In the genomic region with DNA sequence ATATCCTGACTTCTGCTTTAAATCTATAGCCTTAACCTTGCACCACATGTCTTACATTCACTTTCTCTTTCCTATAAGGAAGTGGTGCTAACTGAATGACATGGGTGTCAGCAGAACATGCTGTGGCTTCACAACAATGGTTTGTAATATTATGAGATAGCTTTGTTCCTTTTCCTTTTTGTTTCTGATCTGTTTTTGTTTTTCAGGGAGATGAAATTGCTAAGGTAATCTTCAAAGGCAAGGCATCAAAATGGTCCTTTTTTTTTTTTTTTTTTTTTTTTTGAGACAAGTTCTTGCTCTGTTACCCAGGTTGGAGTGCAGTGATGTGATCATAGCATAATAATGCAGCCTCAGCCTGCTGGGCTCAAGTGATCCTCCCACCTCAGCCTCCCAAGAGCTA, we compare ENCODE assay signal across 8 cellular contexts. TPM values are rescaled to one million over a fixed set of nuclear protein-coding genes. Genes with fewer than 3 reads are reported as not detected.
DNase-seq lines count a peak whose midpoint lies in the region; ATAC-seq and TF ChIP-seq lines count a peak whose summit lies in the region.

No MANE protein-coding gene starts in this region.

- H3K4me3 Mint-ChIP-seq in central memory CD8-positive, alpha-beta T cell = peak overlapping the region; percentile 32

- H3K4me1 ChIP-seq in HAP-1 (no peaks in the 10 kb centered on the region), ovary (ENCODE audit: insufficient read depth) (no peaks in the 10 kb centered on the region)

- TF ChIP-seq EP300 in ovary (IDR thresholded peaks at IDR 0.05) = no peak

- no peaks in the 10 kb centered on the region for H3K9me3 ChIP-seq in HAP-1
- no peaks in the 10 kb centered on the region for H3K9me3 ChIP-seq in ovary

- in situ Hi-C loops in HAP-1 (cut with MboI; ENCODE audit: low sequenced_read_pairs) = loop anchor here (25.0 kb wide), 1 partner anchor 243 kb away; no protein-coding TSS in a partner anchor

- H3K4me3 ChIP-seq in GM08714 (ENCODE audit: low read length) (peak overlapping the region; percentile 15; the same call in 1 of the 2 replicates), HAP-1 (no peak overlapping the region), ovary (no peak overlapping the region)

- DNase-seq in central memory CD8-positive, alpha-beta T cell (ENCODE audit: low spot score in 2 of 2) = peak in 1 of 2 donors; percentile 25
- DNase-seq in HAP-1 (ENCODE audit: low spot score in 2 of 2) = no peak
- DNase-seq in NCI-H526 treated with DMSO at 0.1 percent for 48 hours (lab: John Stamatoyannopoulos, UW) = no peak
- no peak for DNase-seq in ovary

- H3K4me1 Mint-ChIP-seq in central memory CD8-positive, alpha-beta T cell = peaks cover 11% of the 10 kb centered on the region

- peak overlapping the region; percentile 87 for H3K27ac Mint-ChIP-seq in central memory CD8-positive, alpha-beta T cell (ENCODE audit: low read depth)

- no peaks in the 10 kb centered on the region for H3K9me3 Mint-ChIP-seq in central memory CD8-positive, alpha-beta T cell

- H3K36me3 ChIP-seq in HAP-1 (replicated peaks) = no peaks in the 10 kb centered on the region
- H3K36me3 ChIP-seq in ovary = no peaks in the 10 kb centered on the region

- no peak for TF ChIP-seq CTCF in ovary (IDR thresholded peaks at IDR 0.05)

- H3K27me3 ChIP-seq in HAP-1 (ENCODE audit: low read depth) (no peaks in the 10 kb centered on the region), ovary (no peaks in the 10 kb centered on the region)

- no peaks in the 10 kb centered on the region for H3K27me3 Mint-ChIP-seq in central memory CD8-positive, alpha-beta T cell

- H3K27ac ChIP-seq in ovary = no peak overlapping the region

- intact Hi-C loops in ovary (cut with DNase I) = no loop called here

- H3K36me3 Mint-ChIP-seq in central memory CD8-positive, alpha-beta T cell (ENCODE audit: insufficient read depth) = peaks cover 4% of the 10 kb centered on the region

- ATAC-seq in GM21360 (IDR thresholded peaks at IDR 0.05; ENCODE audit: unreplicated experiment) (peak; percentile 95), HG03521 (IDR thresholded peaks at IDR 0.05; ENCODE audit: unreplicated experiment) (peak; percentile 97), HG02571 (IDR thresholded peaks at IDR 0.05; ENCODE audit: unreplicated experiment) (no peak)
- peak; percentile 98 for ATAC-seq in central memory CD8-positive, alpha-beta T cell (replicated peaks; ENCODE audit: extremely low read depth, poor library complexity, severe bottlenecking)

- no peak for TF ChIP-seq POLR2A in ovary (IDR thresholded peaks at IDR 0.05)

RNA-seq across cellular contexts. Expression of a gene that starts 53.6 kb away (rescaled TPM):
- total RNA-seq in ovary = 10 to 100 TPM in 6 of 7 donors, 1 to 10 TPM in 1; 9.8 to 18.1 (median 15.6) TPM
- 10 to 100 TPM in 1 of 2 donors, 1 to 10 TPM in 1; 6.4 to 11.3 TPM for polyA plus RNA-seq in ovary
